In the genomic region with DNA sequence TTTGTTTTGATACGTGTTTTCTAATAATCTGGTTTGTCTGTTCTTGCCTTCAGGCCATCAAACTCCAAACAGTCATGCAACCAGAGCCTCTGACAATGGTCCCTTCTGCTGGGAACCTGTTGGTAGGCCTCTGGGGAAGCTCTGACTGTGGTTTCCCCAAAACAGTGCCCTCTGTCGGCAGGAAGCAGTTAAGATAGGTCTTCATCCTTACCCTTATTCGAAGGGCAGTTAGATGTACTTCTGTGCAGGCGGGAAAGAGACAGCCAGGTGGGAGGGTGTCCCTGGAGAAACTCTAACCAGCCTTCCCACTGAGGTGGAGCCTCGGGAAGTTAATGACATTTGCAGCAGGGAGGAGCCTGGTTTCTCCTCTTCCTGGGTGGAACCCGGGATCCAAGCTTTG, we compare ENCODE assay signal across 8 cellular contexts.
DNase-seq lines count a peak whose midpoint lies in the region; ATAC-seq and TF ChIP-seq lines count a peak whose summit lies in the region.

No MANE protein-coding gene starts in this region.

- H3K27me3 ChIP-seq in Panc1 (ENCODE audit: control insufficient read depth, insufficient read depth, low read length): no peaks in the 10 kb centered on the region
- no peaks in the 10 kb centered on the region for H3K27me3 ChIP-seq in CD4-positive, alpha-beta memory T cell (ENCODE audit: insufficient read depth, low read length)

- POLR2A ChIA-PET in activated CD4-positive, alpha-beta T cell treated with anti-CD3 and anti-CD28 coated beads for 36 hours (lab: Charles Lee): interaction anchor here (0.6 kb wide), 1 partner anchor 30 kb away, joined by 3 read pairs; no protein-coding TSS in a partner anchor
- POLR2A ChIA-PET in Panc1 (lab: Charles Lee): no interaction called here
- POLR2A ChIA-PET in CD4-positive, alpha-beta memory T cell (lab: Charles Lee; ENCODE audit: partially characterized antibody): no interaction called here

- no peaks in the 10 kb centered on the region for H3K9me3 ChIP-seq in Panc1 (ENCODE audit: control insufficient read depth, insufficient read depth, low read depth, low read length)
- no peaks in the 10 kb centered on the region for H3K9me3 ChIP-seq in CD4-positive, alpha-beta memory T cell (ENCODE audit: control insufficient read depth in 1 of 2, low read length in 2 of 2)

- BruUV-seq in Panc1 (replicated peaks; lab: Mats Ljungman, UMichigan): no TSS peak

- no peaks in the 10 kb centered on the region for H3K36me3 ChIP-seq in Panc1 (ENCODE audit: control insufficient read depth, insufficient read depth, low read length)
- H3K36me3 ChIP-seq in CD4-positive, alpha-beta memory T cell (ENCODE audit: insufficient read depth, low read length): no peaks in the 10 kb centered on the region

- H3K27me3 Mint-ChIP-seq in activated CD4-positive, alpha-beta T cell treated with anti-CD3 and anti-CD28 coated beads for 36 hours: peaks cover 2% of the 10 kb centered on the region
- H3K27me3 Mint-ChIP-seq in HFFc6 (ENCODE audit: insufficient read depth): no peaks in the 10 kb centered on the region; the same call in 1 of the 2 replicates
- H3K27me3 Mint-ChIP-seq in CD4-positive, alpha-beta memory T cell: peaks cover under 1 to 1% of the 10 kb centered on the region in 2 donors

- H3K9me3 Mint-ChIP-seq in activated CD4-positive, alpha-beta T cell treated with anti-CD3 and anti-CD28 coated beads for 36 hours (ENCODE audit: low read depth): peaks cover 9% of the 10 kb centered on the region
- peaks cover 20% of the 10 kb centered on the region for H3K9me3 Mint-ChIP-seq in HFFc6
- peaks cover 2 to 23% (median 16%) of the 10 kb centered on the region in 8 donors for H3K9me3 Mint-ChIP-seq in CD4-positive, alpha-beta memory T cell

- H3K4me3 Mint-ChIP-seq in activated CD4-positive, alpha-beta T cell treated with anti-CD3 and anti-CD28 coated beads for 36 hours: no peak overlapping the region
- no peak overlapping the region for H3K4me3 Mint-ChIP-seq in HFFc6
- H3K4me3 Mint-ChIP-seq in CD4-positive, alpha-beta memory T cell: no peak overlapping the region

- no peaks in the 10 kb centered on the region for H3K36me3 Mint-ChIP-seq in activated CD4-positive, alpha-beta T cell treated with anti-CD3 and anti-CD28 coated beads for 36 hours (ENCODE audit: low read depth)
- H3K36me3 Mint-ChIP-seq in HFFc6 (ENCODE audit: low read depth): peaks cover 10% of the 10 kb centered on the region
- no peaks in the 10 kb centered on the region for H3K36me3 Mint-ChIP-seq in CD4-positive, alpha-beta memory T cell

- DNase-seq in activated CD4-positive, alpha-beta T cell treated with anti-CD3 and anti-CD28 coated beads for 36 hours: peak; percentile 38
- no peak for DNase-seq in activated CD4-positive, alpha-beta T cell treated with anti-CD3 and anti-CD28 coated beads, Interleukin-2, amount 50 U/mL, for 4 hours
- DNase-seq in HFFc6 (peak; percentile 20), Panc1 (ENCODE audit: low read depth, low spot score) (no peak), iris pigment epithelial cell (ENCODE audit: low read depth) (peak; percentile 42), HPDE6-E6E7 (ENCODE audit: extremely low spot score) (no peak), NCI-H2227 treated with DMSO at 0.1 percent for 48 hours (lab: John Stamatoyannopoulos, UW) (no peak)
- DNase-seq in CD4-positive, alpha-beta memory T cell: no peak

- in situ Hi-C loops in Panc1 (cut with HindIII; ENCODE audit: low pct_unique_long_range_greater_than_20kb, low sequenced_read_pairs): no loop called here

- peak; percentile 53 for ATAC-seq in activated CD4-positive, alpha-beta T cell treated with anti-CD3 and anti-CD28 coated beads for 36 hours
- ATAC-seq in Panc1: no peak; the same call in 1 of the 2 replicates

- CTCF ChIA-PET in activated CD4-positive, alpha-beta T cell treated with anti-CD3 and anti-CD28 coated beads for 36 hours (lab: Charles Lee): interaction anchor here (0.8 to 1.0 kb wide), 2 partner anchors 15 to 114 kb away, joined by 3 to 4 read pairs; no protein-coding TSS in a partner anchor
- CTCF ChIA-PET in Panc1 (lab: Charles Lee): no interaction called here
- CTCF ChIA-PET in CD4-positive, alpha-beta memory T cell (lab: Charles Lee; ENCODE audit: partially characterized antibody): no interaction called here

- no peak overlapping the region for H3K27ac ChIP-seq in Panc1 (ENCODE audit: low read length)
- H3K27ac ChIP-seq in CD4-positive, alpha-beta memory T cell (ENCODE audit: low read depth, low read length): no peak overlapping the region

- H3K4me3 ChIP-seq in Panc1 (ENCODE audit: low read depth in 2 of 2, low read length in 2 of 2): no peak overlapping the region
- H3K4me3 ChIP-seq in CD4-positive, alpha-beta memory T cell (ENCODE audit: low read length in 2 of 2): no peak overlapping the region

- no peak overlapping the region for H3K27ac Mint-ChIP-seq in activated CD4-positive, alpha-beta T cell treated with anti-CD3 and anti-CD28 coated beads for 36 hours
- H3K27ac Mint-ChIP-seq in HFFc6: no peak overlapping the region
- no peak overlapping the region for H3K27ac Mint-ChIP-seq in CD4-positive, alpha-beta memory T cell

- TF ChIP-seq CTCF in HFFc6 (IDR thresholded peaks at IDR 0.05) (peak; percentile 75), Panc1 (IDR thresholded peaks at IDR 0.05) (peak; percentile 50)

- no peaks in the 10 kb centered on the region for H3K4me1 ChIP-seq in Panc1 (ENCODE audit: control insufficient read depth, insufficient read depth, low read length)
- no peaks in the 10 kb centered on the region for H3K4me1 ChIP-seq in CD4-positive, alpha-beta memory T cell (ENCODE audit: insufficient read depth, low read length)

- H3K4me1 Mint-ChIP-seq in activated CD4-positive, alpha-beta T cell treated with anti-CD3 and anti-CD28 coated beads for 36 hours: no peaks in the 10 kb centered on the region
- no peaks in the 10 kb centered on the region for H3K4me1 Mint-ChIP-seq in HFFc6 (ENCODE audit: low read depth)
- no peaks in the 10 kb centered on the region for H3K4me1 Mint-ChIP-seq in CD4-positive, alpha-beta memory T cell

- intact Hi-C loops in activated CD4-positive, alpha-beta T cell treated with anti-CD3 and anti-CD28 coated beads for 36 hours (cut with DNase I, micrococcal nuclease): no loop called here
- intact Hi-C loops in Panc1 (cut with micrococcal nuclease; ENCODE audit: unreplicated experiment): no loop called here
- intact Hi-C loops in CD4-positive, alpha-beta memory T cell (cut with micrococcal nuclease): no loop called here

Comparison
In these comparisons a context has a peak if more than half of its experiments do, and no peak if none do; other contexts are left out.
1. DNase-seq: peak in activated CD4-positive, alpha-beta T cell treated with anti-CD3 and anti-CD28 coated beads for 36 hours (single experiment), HFFc6 (single experiment) and iris pigment epithelial cell (single experiment); none in activated CD4-positive, alpha-beta T cell treated with anti-CD3 and anti-CD28 coated beads, Interleukin-2, amount 50 U/mL, for 4 hours (0 of 2), Panc1 (single experiment), CD4-positive, alpha-beta memory T cell (0 of 5), HPDE6-E6E7 (single experiment) and NCI-H2227 treated with DMSO at 0.1 percent for 48 hours (single experiment).